In the genomic region with DNA sequence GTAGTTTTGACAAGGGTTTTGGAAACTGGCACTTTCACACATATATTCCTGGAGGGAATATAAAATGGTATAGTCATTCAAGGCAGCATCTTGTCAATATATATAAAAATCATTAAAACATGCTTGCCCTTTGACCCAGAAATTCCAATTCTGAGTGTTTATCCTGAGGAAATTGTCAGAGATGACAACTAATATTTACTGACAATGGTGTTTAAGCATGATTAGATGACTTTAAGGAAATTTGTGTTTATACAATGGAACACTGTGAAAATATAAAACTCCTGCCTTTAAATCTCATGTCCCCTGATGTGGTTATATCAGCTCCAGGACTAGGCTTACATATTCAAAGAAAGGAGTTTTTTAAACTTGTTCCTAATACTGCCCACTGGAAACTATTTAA, we compare ENCODE assay signal across 20 cellular contexts. TPM values are rescaled to one million over a fixed set of nuclear protein-coding genes. Genes with fewer than 3 reads are reported as not detected.
"Had no signal": no experiment of that assay in that cellular context is flagged by ENCODE, and none has a peak within 500 bp of the region (broad histone marks: within the 10 kb centered on the region; RNA-seq: fewer than 3 reads in every experiment).

No MANE protein-coding gene starts in this region.

- H3K4me1 Mint-ChIP-seq: immature natural killer cell; naive B cell; nephron; stimulated activated naive B cell treated with anti-CD40 and anti-IgM and Interleukin-4, amounts not matched to agents 10 μg/mL and 1 μg/mL and 100 μg/mL, for 72 hours; stimulated activated naive CD8-positive, alpha-beta T cell treated with anti-CD3 and anti-CD28 coated beads, Interleukin-15, amount 100 ng/mL, for 72 hours had no signal

- H3K4me1 ChIP-seq: colonic mucosa, gastroesophageal sphincter, left ventricle myocardium inferior, lower lobe of right lung, right atrium auricular region, sigmoid colon, testis, transverse colon had no signal

- H3K27ac Mint-ChIP-seq: immature natural killer cell; naive B cell; nephron; stimulated activated naive B cell treated with anti-CD40 and anti-IgM and Interleukin-4, amounts not matched to agents 10 μg/mL and 1 μg/mL and 100 μg/mL, for 72 hours; stimulated activated naive CD8-positive, alpha-beta T cell treated with anti-CD3 and anti-CD28 coated beads, Interleukin-15, amount 100 ng/mL, for 72 hours had no signal

- H3K4me3 Mint-ChIP-seq: immature natural killer cell; naive B cell; nephron; stimulated activated naive B cell treated with anti-CD40 and anti-IgM and Interleukin-4, amounts not matched to agents 10 μg/mL and 1 μg/mL and 100 μg/mL, for 72 hours; stimulated activated naive CD8-positive, alpha-beta T cell treated with anti-CD3 and anti-CD28 coated beads, Interleukin-15, amount 100 ng/mL, for 72 hours had no signal

- H3K9me3 Mint-ChIP-seq: immature natural killer cell; naive B cell; nephron; stimulated activated naive B cell treated with anti-CD40 and anti-IgM and Interleukin-4, amounts not matched to agents 10 μg/mL and 1 μg/mL and 100 μg/mL, for 72 hours; stimulated activated naive CD8-positive, alpha-beta T cell treated with anti-CD3 and anti-CD28 coated beads, Interleukin-15, amount 100 ng/mL, for 72 hours had no signal

- DNase-seq: colonic mucosa; effector CD4-positive, alpha-beta T cell; immature natural killer cell; left ventricle myocardium inferior; lower lobe of right lung; mesendoderm; naive B cell; sigmoid colon; stimulated activated CD4-positive, alpha-beta T cell treated with anti-CD3 and anti-CD28 coated beads, Interleukin-2, amount 100 ng/mL, for 24 hours; stimulated activated CD4-positive, alpha-beta T cell treated with anti-CD3 and anti-CD28 coated beads, Interleukin-4, amount 100 ng/mL, for 4 hours; stimulated activated naive B cell treated with anti-CD40 and anti-IgM and Interleukin-4, amounts not matched to agents 10 μg/mL and 1 μg/mL and 100 μg/mL, for 72 hours; stimulated activated naive CD8-positive, alpha-beta T cell treated with anti-CD3 and anti-CD28 coated beads, Interleukin-15, amount 100 ng/mL, for 72 hours; testis; transverse colon had no signal

- H3K36me3 Mint-ChIP-seq: immature natural killer cell; naive B cell; stimulated activated naive B cell treated with anti-CD40 and anti-IgM and Interleukin-4, amounts not matched to agents 10 μg/mL and 1 μg/mL and 100 μg/mL, for 72 hours had no signal

- H3K27me3 ChIP-seq: colonic mucosa, gastroesophageal sphincter, right atrium auricular region, sigmoid colon, testis, transverse colon had no signal

- H3K4me3 ChIP-seq: colonic mucosa, gastroesophageal sphincter, left ventricle myocardium inferior, lower lobe of right lung, right atrium auricular region, sigmoid colon, skin epidermis, testis, transverse colon had no signal

- ATAC-seq: gastroesophageal sphincter; lower lobe of right lung; stimulated activated naive B cell treated with anti-CD40 and anti-IgM and Interleukin-4, amounts not matched to agents 10 μg/mL and 1 μg/mL and 100 μg/mL, for 72 hours; stimulated activated naive CD8-positive, alpha-beta T cell treated with anti-CD3 and anti-CD28 coated beads, Interleukin-15, amount 100 ng/mL, for 72 hours had no signal

- H3K9me3 ChIP-seq: colonic mucosa, gastroesophageal sphincter, left ventricle myocardium inferior, lower lobe of right lung, right atrium auricular region, sigmoid colon, testis, transverse colon had no signal

- H3K36me3 ChIP-seq: colonic mucosa, gastroesophageal sphincter, left ventricle myocardium inferior, lower lobe of right lung, right atrium auricular region, sigmoid colon, transverse colon had no signal

- H3K27ac ChIP-seq: colonic mucosa, gastroesophageal sphincter, left ventricle myocardium inferior, lower lobe of right lung, right atrium auricular region, sigmoid colon, testis, transverse colon had no signal

RNA-seq across cellular contexts. Expression of a gene that starts 25.6 kb away (rescaled TPM):
- total RNA-seq: fibroblast of lung, osteocyte had no signal
- polyA plus RNA-seq: fibroblast of lung, immature natural killer cell had no signal
